ENCODE assay signal across 17 cellular contexts in the genomic region with DNA sequence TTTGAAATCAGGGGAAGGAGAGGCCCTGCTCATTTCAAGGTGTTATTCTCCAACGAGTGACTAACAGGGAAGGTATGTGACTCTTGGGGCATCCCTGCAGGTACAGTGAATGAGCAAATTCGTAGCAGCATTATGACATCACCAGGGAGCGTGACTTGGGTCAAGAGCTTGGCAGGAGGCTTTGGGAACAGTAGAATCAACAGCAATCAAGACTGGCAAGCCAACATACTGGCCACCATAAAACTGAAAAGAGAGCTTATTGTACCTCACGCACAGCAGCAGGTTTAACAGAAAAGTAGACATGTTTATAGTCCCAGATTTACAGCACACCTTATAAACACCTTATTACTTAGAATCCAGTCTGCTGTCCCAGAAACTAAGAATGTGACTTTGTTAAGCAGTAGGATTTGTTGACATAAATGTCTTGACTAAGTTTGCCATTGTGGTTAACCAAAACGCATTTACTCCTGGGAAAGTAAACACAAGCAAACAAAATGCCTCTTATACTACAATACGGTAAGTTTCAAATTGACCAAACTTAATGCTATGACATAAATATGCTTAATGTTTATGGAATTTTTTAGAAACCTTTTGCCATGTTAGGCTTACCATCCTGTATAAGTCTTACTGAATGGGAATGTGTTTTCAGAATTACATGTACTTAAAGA.
A peak's percentile ranks its signal among the peaks of the same experiment; 100 is the strongest.
DNase-seq lines count a peak whose midpoint lies in the region; ATAC-seq and TF ChIP-seq lines count a peak whose summit lies in the region.
"Had no signal": no experiment of that assay in that cellular context is flagged by ENCODE, and none has a peak within 500 bp of the region (broad histone marks: within the 10 kb centered on the region; RNA-seq: fewer than 3 reads in every experiment).

No MANE protein-coding gene starts in this region.

- H3K27me3 ChIP-seq in Panc1 (ENCODE audit: control insufficient read depth, insufficient read depth, low read length) (no peaks in the 10 kb centered on the region), neural progenitor cell (no peaks in the 10 kb centered on the region)
- H3K27me3 ChIP-seq: gastroesophageal sphincter, thyroid gland had no signal

- H3K4me3 ChIP-seq in Panc1 (ENCODE audit: low read depth in 2 of 2, low read length in 2 of 2) (no peak overlapping the region), epithelial cell of proximal tubule (ENCODE audit: low read depth, low read length) (no peak overlapping the region), neural progenitor cell (no peak overlapping the region)
- H3K4me3 ChIP-seq: gastroesophageal sphincter, thyroid gland had no signal

- POLR2A ChIA-PET in Panc1 (lab: Charles Lee): no interaction called here

- peak overlapping the region; percentile 53 for H2AFZ ChIP-seq in neural progenitor cell (replicated peaks)

- H3K4me2 ChIP-seq in neural progenitor cell: no peak overlapping the region

- H3K36me3 ChIP-seq in Panc1 (ENCODE audit: control insufficient read depth, insufficient read depth, low read length): no peaks in the 10 kb centered on the region
- no peaks in the 10 kb centered on the region for H3K36me3 ChIP-seq in neural progenitor cell
- H3K36me3 ChIP-seq: gastroesophageal sphincter, thyroid gland had no signal

- in situ Hi-C loops in Panc1 (cut with HindIII; ENCODE audit: low pct_unique_long_range_greater_than_20kb, low sequenced_read_pairs): no loop called here

- no peaks in the 10 kb centered on the region for H3K79me2 ChIP-seq in neural progenitor cell (ENCODE audit: low read depth)

- H3K4me1 Mint-ChIP-seq in neural progenitor cell: no peaks in the 10 kb centered on the region
- H3K4me1 Mint-ChIP-seq: immature natural killer cell; nephron; stimulated activated memory B cell treated with anti-CD40 and anti-IgM and Interleukin-4, amounts not matched to agents 10 μg/mL and 1 μg/mL and 100 μg/mL, for 72 hours had no signal

- no peaks in the 10 kb centered on the region for H3K36me3 Mint-ChIP-seq in neural progenitor cell
- H3K36me3 Mint-ChIP-seq: immature natural killer cell; stimulated activated memory B cell treated with anti-CD40 and anti-IgM and Interleukin-4, amounts not matched to agents 10 μg/mL and 1 μg/mL and 100 μg/mL, for 72 hours had no signal

- no peak overlapping the region for H3K27ac Mint-ChIP-seq in neural progenitor cell
- H3K27ac Mint-ChIP-seq: immature natural killer cell; nephron; progenitor cell of endocrine pancreas; stimulated activated memory B cell treated with anti-CD40 and anti-IgM and Interleukin-4, amounts not matched to agents 10 μg/mL and 1 μg/mL and 100 μg/mL, for 72 hours had no signal

- intact Hi-C loops in Panc1 (cut with micrococcal nuclease; ENCODE audit: unreplicated experiment): no loop called here

- TF ChIP-seq CTCF in Panc1 (IDR thresholded peaks at IDR 0.05) (no peak), epithelial cell of proximal tubule (conservative IDR thresholded peaks at IDR 0.05; ENCODE audit: low read depth, low read length) (no peak), neural progenitor cell (IDR thresholded peaks at IDR 0.05) (no peak)

- DNase-seq in HPDE6-E6E7 (ENCODE audit: extremely low spot score): peak; percentile 59
- peak; percentile 83 for DNase-seq in Panc1 (ENCODE audit: low read depth, low spot score)
- peak; percentile 27 for DNase-seq in epithelial cell of proximal tubule (ENCODE audit: low read depth)
- no peak for DNase-seq in neural progenitor cell (ENCODE audit: low spot score)
- no peak for DNase-seq in NCI-H146 (lab: John Stamatoyannopoulos, UW)
- DNase-seq in ecto neural progenitor cell (ENCODE audit: low spot score): no peak
- no peak for DNase-seq in activated CD4-positive, alpha-beta T cell treated with anti-CD3 and anti-CD28 coated beads, Interleukin-2, amount 50 U/mL, for 48 hours
- DNase-seq: activated CD4-positive, alpha-beta T cell treated with anti-CD3 and anti-CD28 coated beads for 1 hour; activated gamma-delta T cell treated with Interleukin-2 at 50 U/mL for 16 hours; immature natural killer cell; NCI-H2029; thyroid gland had no signal

- H3K27ac ChIP-seq in Panc1 (ENCODE audit: low read length) (no peak overlapping the region), neural progenitor cell (no peak overlapping the region)
- H3K27ac ChIP-seq: gastroesophageal sphincter, thyroid gland had no signal

- peaks cover 3% of the 10 kb centered on the region for H3K27me3 Mint-ChIP-seq in neural progenitor cell (ENCODE audit: insufficient read depth, low read depth)
- H3K27me3 Mint-ChIP-seq: progenitor cell of endocrine pancreas; stimulated activated memory B cell treated with anti-CD40 and anti-IgM and Interleukin-4, amounts not matched to agents 10 μg/mL and 1 μg/mL and 100 μg/mL, for 72 hours had no signal

- CTCF ChIA-PET in Panc1 (lab: Charles Lee): no interaction called here

- peak; percentile 30 for ATAC-seq in Panc1
- no peak for ATAC-seq in HG03354 (IDR thresholded peaks at IDR 0.05; ENCODE audit: poor library complexity, severe bottlenecking, unreplicated experiment)
- ATAC-seq: gastroesophageal sphincter; stimulated activated memory B cell treated with anti-CD40 and anti-IgM and Interleukin-4, amounts not matched to agents 10 μg/mL and 1 μg/mL and 100 μg/mL, for 72 hours had no signal

- H3K4me1 ChIP-seq in Panc1 (ENCODE audit: control insufficient read depth, insufficient read depth, low read length) (no peaks in the 10 kb centered on the region), neural progenitor cell (no peaks in the 10 kb centered on the region)
- H3K4me1 ChIP-seq: gastroesophageal sphincter, thyroid gland had no signal

- no peaks in the 10 kb centered on the region for H3F3A ChIP-seq in neural progenitor cell (ENCODE audit: low read depth)

- H3K9me3 ChIP-seq in Panc1 (ENCODE audit: control insufficient read depth, insufficient read depth, low read depth, low read length) (peaks cover 8% of the 10 kb centered on the region; the same call in 1 of the 2 replicates), neural progenitor cell (ENCODE audit: low read depth) (no peaks in the 10 kb centered on the region)
- H3K9me3 ChIP-seq: thyroid gland had no signal

- no peak overlapping the region for H3K4me3 Mint-ChIP-seq in neural progenitor cell
- H3K4me3 Mint-ChIP-seq: immature natural killer cell; nephron; stimulated activated memory B cell treated with anti-CD40 and anti-IgM and Interleukin-4, amounts not matched to agents 10 μg/mL and 1 μg/mL and 100 μg/mL, for 72 hours had no signal

- no peak overlapping the region for H3K9ac ChIP-seq in neural progenitor cell

- no TSS peak for BruUV-seq in Panc1 (replicated peaks; lab: Mats Ljungman, UMichigan)

- H4K20me1 ChIP-seq in neural progenitor cell (ENCODE audit: low read depth): no peaks in the 10 kb centered on the region

- H3K9me3 Mint-ChIP-seq in neural progenitor cell: peaks cover 1% of the 10 kb centered on the region

Comparison
In these comparisons a context has a peak if more than half of its experiments do, and no peak if none do; other contexts are left out.
1. DNase-seq: peak in HPDE6-E6E7 (single experiment), Panc1 (single experiment) and epithelial cell of proximal tubule (single experiment); none in neural progenitor cell (single experiment), NCI-H146 (single experiment), ecto neural progenitor cell (single experiment) and activated CD4-positive, alpha-beta T cell treated with anti-CD3 and anti-CD28 coated beads, Interleukin-2, amount 50 U/mL, for 48 hours (0 of 2).